In genomic region chr9:13557724-13558123, GRCh38 we compare ENCODE assay signal across 16 cellular contexts.
"Had no signal": no experiment of that assay in that cellular context is flagged by ENCODE, and none has a peak within 500 bp of the region (broad histone marks: within the 10 kb centered on the region; RNA-seq: fewer than 3 reads in every experiment).

No MANE protein-coding gene starts in this region.

- H3K36me3 ChIP-seq: esophagus muscularis mucosa, lower lobe of right lung, transverse colon had no signal

- H3K27me3 ChIP-seq: esophagus muscularis mucosa, transverse colon had no signal

- H3K27ac ChIP-seq: esophagus muscularis mucosa, lower lobe of right lung, transverse colon had no signal

- H3K9me3 ChIP-seq: esophagus muscularis mucosa, lower lobe of right lung, transverse colon had no signal

- H3K4me1 ChIP-seq: esophagus muscularis mucosa, lower lobe of right lung, transverse colon had no signal

- H3K4me3 ChIP-seq: esophagus muscularis mucosa, lower lobe of right lung, transverse colon had no signal

- DNase-seq: activated CD4-positive, alpha-beta memory T cell treated with anti-CD3 and anti-CD28 coated beads, Interleukin-2, amount 10 ng/mL, durations not matched to agents 7 days and 5 days; activated CD4-positive, alpha-beta T cell treated with anti-CD3 and anti-CD28 coated beads for 4 hours; activated gamma-delta T cell; activated naive CD8-positive, alpha-beta T cell treated with anti-CD3 and anti-CD28 coated beads for 36 hours; activated T-cell treated with anti-CD3 and anti-CD28 coated beads, Interleukin-2, amount 50 U/mL, for 72 hours; amygdala; cortex of kidney; effector CD4-positive, alpha-beta T cell; kidney glomerular epithelial cell; lower lobe of right lung; stimulated activated CD4-positive, alpha-beta T cell treated with anti-CD3 and anti-CD28 coated beads, Interleukin-2, amount 100 ng/mL, for 48 hours; stimulated activated naive B cell treated with anti-CD40 and anti-IgM and Interleukin-4, amounts not matched to agents 10 μg/mL and 1 μg/mL and 100 μg/mL, for 72 hours; T-helper 17 cell; transverse colon had no signal

- ATAC-seq: activated T-cell treated with anti-CD3 and anti-CD28 coated beads, Interleukin-2, amount 50 U/mL, for 72 hours; lower lobe of right lung; stimulated activated naive B cell treated with anti-CD40 and anti-IgM and Interleukin-4, amounts not matched to agents 10 μg/mL and 1 μg/mL and 100 μg/mL, for 72 hours; T-helper 17 cell; WTC11 had no signal
